ENCODE assay signal across 8 cellular contexts in the genomic region with DNA sequence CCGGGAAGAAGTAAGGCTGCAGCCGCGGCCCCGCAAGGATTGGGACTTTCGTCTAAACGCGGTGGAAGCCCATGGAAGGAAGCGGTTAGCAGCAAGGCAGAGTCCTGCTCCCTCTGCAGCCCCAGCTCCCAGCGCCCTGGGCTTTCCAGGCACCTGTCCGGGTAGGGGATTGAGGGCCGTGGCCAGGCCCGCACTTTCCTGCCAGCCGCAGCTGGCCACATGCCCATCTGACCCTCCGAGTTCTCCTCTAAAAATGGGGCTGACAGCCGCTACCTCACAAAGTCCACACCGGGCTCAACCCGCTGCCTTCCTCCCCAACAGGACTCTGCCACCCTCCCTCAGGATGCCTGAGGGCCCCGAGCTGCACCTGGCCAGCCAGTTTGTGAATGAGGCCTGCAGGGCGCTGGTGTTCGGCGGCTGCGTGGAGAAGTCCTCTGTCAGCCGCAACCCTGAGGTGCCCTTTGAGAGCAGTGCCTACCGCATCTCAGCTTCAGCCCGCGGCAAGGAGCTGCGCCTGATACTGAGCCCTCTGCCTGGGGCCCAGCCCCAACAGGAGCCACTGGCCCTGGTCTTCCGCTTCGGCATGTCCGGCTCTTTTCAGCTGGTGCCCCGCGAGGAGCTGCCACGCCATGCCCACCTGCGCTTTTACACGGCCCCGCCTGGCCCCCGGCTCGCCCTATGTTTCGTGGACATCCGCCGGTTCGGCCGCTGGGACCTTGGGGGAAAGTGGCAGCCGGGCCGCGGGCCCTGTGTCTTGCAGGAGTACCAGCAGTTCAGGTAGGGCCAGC. TPM values are rescaled to one million over a fixed set of nuclear protein-coding genes. Genes with fewer than 3 reads are reported as not detected.
DNase-seq lines count a peak whose midpoint lies in the region; ATAC-seq, FAIRE-seq and TF ChIP-seq lines count a peak whose summit lies in the region.

No MANE protein-coding gene starts in this region.

- intact Hi-C loops in pancreas (cut with DNase I) = no loop called here

- DNase-seq in fibroblast of the aortic adventitia (ENCODE audit: low read depth) (no peak), pancreas (peak in 4 of 6 donors; percentile 55 to 87 (median 68)), NCI-H2171 treated with DMSO at 0.1 percent for 48 hours (lab: John Stamatoyannopoulos, UW) (no peak), middle frontal gyrus (ENCODE audit: extremely low spot score, low spot score) (no peak), activated gamma-delta T cell (lab: John Stamatoyannopoulos, UW) (no peak), NCI-H2227 treated with DMSO at 0.1 percent for 48 hours (lab: John Stamatoyannopoulos, UW) (no peak)

- 20 to 21% methylated on average over 45 to 46 of the region's 46 CpGs for WGBS in pancreas, 2 donors

- no peaks in the 10 kb centered on the region for H3K9me2 ChIP-seq in SU-DHL-6 (replicated peaks; ENCODE audit: insufficient read depth, low read length)

- no peak for FAIRE-seq in pancreas (lab: Jason Lieb, UNC)

- H3K4me1 ChIP-seq in pancreas = peaks cover 0 to 7% (median 0%) of the 10 kb centered on the region in 3 donors

- H3K9me3 ChIP-seq in SU-DHL-6 (ENCODE audit: insufficient read depth, low read length) (peaks cover 14% of the 10 kb centered on the region; the same call in 1 of the 2 replicates), pancreas (no peaks in the 10 kb centered on the region)

- H3K79me2 ChIP-seq in SU-DHL-6 (ENCODE audit: insufficient read depth, low read length) = no peaks in the 10 kb centered on the region

- peak overlapping the region; percentile 73 for H3K4me2 ChIP-seq in SU-DHL-6 (ENCODE audit: low read depth, low read length, poor library complexity, severe bottlenecking)

- no peak overlapping the region for H3K9ac ChIP-seq in SU-DHL-6 (ENCODE audit: low read length)

- H3K4me3 ChIP-seq in GM08714 (ENCODE audit: low read length) (peak overlapping the region; percentile 60; the same call in 1 of the 2 replicates), SU-DHL-6 (ENCODE audit: insufficient read depth, low read length, poor library complexity, severe bottlenecking) (no peak overlapping the region), fibroblast of the aortic adventitia (ENCODE audit: low read depth, low read length) (peak overlapping the region; percentile 73), pancreas (peak overlapping the region; percentile 79 to 99 (median 88))

- TF ChIP-seq CTCF in SU-DHL-6 (IDR thresholded peaks at IDR 0.05; ENCODE audit: insufficient read depth, low read length, poor library complexity, severe bottlenecking) = no peak
- TF ChIP-seq CTCF in fibroblast of the aortic adventitia (IDR thresholded peaks at IDR 0.05; ENCODE audit: insufficient read depth, low read length) = no peak
- TF ChIP-seq CTCF in pancreas (IDR thresholded peaks at IDR 0.05) = no peak

- no peak overlapping the region for H2AFZ ChIP-seq in SU-DHL-6 (ENCODE audit: low read depth, low read length, severe bottlenecking)

- no peaks in the 10 kb centered on the region for H4K20me1 ChIP-seq in SU-DHL-6 (ENCODE audit: low read depth, low read length)

- H3K27ac ChIP-seq in SU-DHL-6 (ENCODE audit: low read depth, low read length) (no peak overlapping the region), pancreas (peak overlapping the region; percentile 22 to 66 (median 56))

- H3K27me3 ChIP-seq in SU-DHL-6 (ENCODE audit: low read length) (no peaks in the 10 kb centered on the region), pancreas (no peaks in the 10 kb centered on the region)

- H3K36me3 ChIP-seq in SU-DHL-6 (ENCODE audit: low read length) (no peaks in the 10 kb centered on the region), pancreas (no peaks in the 10 kb centered on the region)

- H3F3A ChIP-seq in SU-DHL-6 (ENCODE audit: insufficient read depth) = peaks cover 16% of the 10 kb centered on the region

- ATAC-seq in pancreas = peak; percentile 16 to 43 (median 32)

RNA-seq across cellular contexts. Expression of gene NEIL1, which starts 1.9 kb away (rescaled TPM):
- total RNA-seq in fibroblast of the aortic adventitia (ENCODE audit: low replicate concordance) = 3.5 and 3.8 TPM in 2 replicates
- 10 to 100 TPM in 5 of 6 donors, 1 to 10 TPM in 1; 9.1 to 26.5 (median 21.1) TPM for total RNA-seq in pancreas
- polyA plus RNA-seq in pancreas = 10 to 100 TPM; 71.0 to 97.5 TPM

RNA-seq across cellular contexts. Expression of gene COMMD4, which starts 12.9 kb away (rescaled TPM):
- total RNA-seq in fibroblast of the aortic adventitia (ENCODE audit: low replicate concordance) (54.1 and 66.8 TPM in 2 replicates), pancreas (10 to 100 TPM; 19.6 to 30.5 (median 24.0) TPM)
- polyA plus RNA-seq in pancreas = 10 to 100 TPM; 81.8 to 97.7 TPM

RNA-seq across cellular contexts. Expression of gene MAN2C1, which starts 19.6 kb away (rescaled TPM):
- total RNA-seq in fibroblast of the aortic adventitia (ENCODE audit: low replicate concordance) (92.6 and 113 TPM in 2 replicates), pancreas (100 to 1,000 TPM in 3 of 6 donors, 10 to 100 TPM in 3; 63.7 to 115 (median 91.1) TPM)
- 100 to 1,000 TPM; 430 to 509 TPM for polyA plus RNA-seq in pancreas

Comparison
In these comparisons a context has a peak if more than half of its experiments do, and no peak if none do; other contexts are left out.
1. DNase-seq: peak in pancreas (4 of 6); none in fibroblast of the aortic adventitia (single experiment), NCI-H2171 treated with DMSO at 0.1 percent for 48 hours (single experiment), middle frontal gyrus (single experiment), activated gamma-delta T cell (single experiment) and NCI-H2227 treated with DMSO at 0.1 percent for 48 hours (single experiment).